ENCODE assay signal across 24 cellular contexts in genomic region chr22:45880091-45880651, GRCh38.
DNase-seq lines count a peak whose midpoint lies in the region; ATAC-seq, FAIRE-seq and TF ChIP-seq lines count a peak whose summit lies in the region.
"Had no signal": no experiment of that assay in that cellular context is flagged by ENCODE, and none has a peak within 500 bp of the region (broad histone marks: within the 10 kb centered on the region; RNA-seq: fewer than 3 reads in every experiment).

No MANE protein-coding gene starts in this region.

- no peaks in the 10 kb centered on the region for H3K9me3 Mint-ChIP-seq in astrocyte (ENCODE audit: unreplicated experiment)
- H3K9me3 Mint-ChIP-seq: activated CD4-positive, alpha-beta T cell treated with anti-CD3 and anti-CD28 coated beads, Interleukin-2, amount 10 ng/mL, durations not matched to agents 24 days and 14 days had no signal

- FAIRE-seq in astrocyte (lab: Jason Lieb, UNC) = no peak
- FAIRE-seq: GM19239, pancreas had no signal

- no peak overlapping the region for H3K4me3 Mint-ChIP-seq in astrocyte (ENCODE audit: unreplicated experiment)
- H3K4me3 Mint-ChIP-seq: activated CD4-positive, alpha-beta T cell treated with anti-CD3 and anti-CD28 coated beads, Interleukin-2, amount 10 ng/mL, durations not matched to agents 24 days and 14 days; stimulated activated memory B cell treated with anti-CD40 and anti-IgM and Interleukin-4, amounts not matched to agents 10 μg/mL and 1 μg/mL and 100 μg/mL, for 72 hours had no signal

- H3K4me1 Mint-ChIP-seq in astrocyte (ENCODE audit: low read depth, unreplicated experiment) = no peaks in the 10 kb centered on the region
- H3K4me1 Mint-ChIP-seq: activated CD4-positive, alpha-beta T cell treated with anti-CD3 and anti-CD28 coated beads, Interleukin-2, amount 10 ng/mL, durations not matched to agents 24 days and 14 days had no signal

- TF ChIP-seq POLR2A in GM18505 (IDR thresholded peaks at IDR 0.05; ENCODE audit: borderline replicate concordance, extremely low read depth, insufficient read depth, insufficient read length) = no peak

- no peak overlapping the region for H3K9ac ChIP-seq in GM23248
- H3K9ac ChIP-seq in astrocyte (ENCODE audit: low read length) = no peak overlapping the region

- no peak overlapping the region for H2AFZ ChIP-seq in GM23248
- H2AFZ ChIP-seq in astrocyte (ENCODE audit: low read depth, low read length) = no peak overlapping the region

- WGBS in GM23248 (ENCODE audit: low coverage in 1 of 2, low lambda C conversion rate in 2 of 2, missing lambda C conversion rate in 2 of 2), 2 experiments = 32 to 35% methylated on average over 18 of the region's 18 CpGs

- peaks cover 54% of the 10 kb centered on the region for H3K27me3 ChIP-seq in GM23248 (replicated peaks; ENCODE audit: insufficient read depth)
- peaks cover 45% of the 10 kb centered on the region for H3K27me3 ChIP-seq in astrocyte (ENCODE audit: insufficient read depth, low read length)
- peaks cover 4% of the 10 kb centered on the region for H3K27me3 ChIP-seq in layer of hippocampus (ENCODE audit: control insufficient read depth, insufficient read depth, low read length)
- H3K27me3 ChIP-seq: pancreas had no signal

- in situ Hi-C loops in GM23248 (cut with MboI) = no loop called here

- ATAC-seq in HG03439 (IDR thresholded peaks at IDR 0.05; ENCODE audit: unreplicated experiment) = no peak
- ATAC-seq in GM19397 (IDR thresholded peaks at IDR 0.05; ENCODE audit: unreplicated experiment) = no peak
- no peak for ATAC-seq in GM18505 (IDR thresholded peaks at IDR 0.05; ENCODE audit: unreplicated experiment)
- ATAC-seq: gastroesophageal sphincter; stimulated activated memory B cell treated with anti-CD40 and anti-IgM and Interleukin-4, amounts not matched to agents 10 μg/mL and 1 μg/mL and 100 μg/mL, for 72 hours had no signal

- H3K9me2 ChIP-seq in GM23248 (ENCODE audit: insufficient read depth) = no peaks in the 10 kb centered on the region

- H3K4me1 ChIP-seq in GM23248 (ENCODE audit: insufficient read depth) (no peaks in the 10 kb centered on the region), astrocyte (ENCODE audit: insufficient read depth, low read length) (peaks cover 8% of the 10 kb centered on the region)
- H3K4me1 ChIP-seq: pancreas had no signal

- no peak overlapping the region for H3K27ac Mint-ChIP-seq in astrocyte (ENCODE audit: unreplicated experiment)
- H3K27ac Mint-ChIP-seq: activated CD4-positive, alpha-beta T cell treated with anti-CD3 and anti-CD28 coated beads, Interleukin-2, amount 10 ng/mL, durations not matched to agents 24 days and 14 days; CD4-positive, CD25-positive, alpha-beta regulatory T cell; stimulated activated memory B cell treated with anti-CD40 and anti-IgM and Interleukin-4, amounts not matched to agents 10 μg/mL and 1 μg/mL and 100 μg/mL, for 72 hours had no signal

- DNase-seq in GM23248 (no peak), astrocyte (ENCODE audit: low read depth) (no peak), posterior vena cava (ENCODE audit: low spot score) (peak; percentile 73), NOMO-1 (lab: John Stamatoyannopoulos, UW; ENCODE audit: unreplicated experiment in 2 of 2) (no peak)
- DNase-seq: activated CD4-positive, alpha-beta T cell treated with anti-CD3 and anti-CD28 coated beads, Interleukin-2, amount 10 ng/mL, durations not matched to agents 24 days and 14 days; CD4-positive, CD25-positive, alpha-beta regulatory T cell; central memory CD4-positive, alpha-beta T cell; DMS153; effector memory CD4-positive, alpha-beta T cell; esophagus squamous epithelium; GDM1; NCI-H2029; NCI-H345; SHP77 treated with DMSO at 0.1 percent for 48 hours had no signal

- H3K4me3 ChIP-seq in GM23248 = peak overlapping the region; percentile 33; the same call in 1 of the 2 replicates
- H3K4me3 ChIP-seq in astrocyte (ENCODE audit: insufficient read depth, low read depth, low read length) = no peak overlapping the region
- H3K4me3 ChIP-seq: lung, pancreas, thoracic aorta had no signal

- H4K20me1 ChIP-seq in GM23248 (ENCODE audit: insufficient read depth) (no peaks in the 10 kb centered on the region), astrocyte (ENCODE audit: insufficient read depth, low read length) (peaks cover 3% of the 10 kb centered on the region)

- intact Hi-C loops in posterior vena cava (cut with DNase I) = no loop called here

- H3K27me3 Mint-ChIP-seq in astrocyte (ENCODE audit: low read depth, unreplicated experiment) = peaks cover 52% of the 10 kb centered on the region

- TF ChIP-seq CTCF in astrocyte (IDR thresholded peaks at IDR 0.05; ENCODE audit: insufficient read depth, low read depth, low read length) = no peak

- no peaks in the 10 kb centered on the region for H3F3A ChIP-seq in GM23248 (ENCODE audit: insufficient read depth)

- H3K27ac ChIP-seq in GM23248 = no peak overlapping the region
- no peak overlapping the region for H3K27ac ChIP-seq in astrocyte (ENCODE audit: low read depth, low read length)
- peak overlapping the region; percentile 35 for H3K27ac ChIP-seq in layer of hippocampus (ENCODE audit: low read depth, low read length)
- H3K27ac ChIP-seq: esophagus squamous epithelium, gastroesophageal sphincter, pancreas, thoracic aorta had no signal

- H3K36me3 ChIP-seq in GM23248 (ENCODE audit: low read depth) (no peaks in the 10 kb centered on the region), astrocyte (ENCODE audit: insufficient read depth, low read length) (no peaks in the 10 kb centered on the region)
- H3K36me3 ChIP-seq: esophagus squamous epithelium, gastroesophageal sphincter, pancreas, thoracic aorta had no signal

- H3K36me3 Mint-ChIP-seq in astrocyte (ENCODE audit: low read depth, unreplicated experiment) = no peaks in the 10 kb centered on the region
- H3K36me3 Mint-ChIP-seq: CD4-positive, CD25-positive, alpha-beta regulatory T cell; stimulated activated memory B cell treated with anti-CD40 and anti-IgM and Interleukin-4, amounts not matched to agents 10 μg/mL and 1 μg/mL and 100 μg/mL, for 72 hours had no signal

- H3K9me3 ChIP-seq in GM23248 (ENCODE audit: low read depth) = no peaks in the 10 kb centered on the region
- H3K9me3 ChIP-seq in astrocyte (ENCODE audit: insufficient read depth, low read depth, low read length) = no peaks in the 10 kb centered on the region
- H3K9me3 ChIP-seq: esophagus squamous epithelium, gastroesophageal sphincter, pancreas, thoracic aorta had no signal

- no peak overlapping the region for H3K4me2 ChIP-seq in GM23248 (ENCODE audit: unreplicated experiment)
- H3K4me2 ChIP-seq in astrocyte (ENCODE audit: low read length) = peak overlapping the region; percentile 63

- H3K79me2 ChIP-seq in GM23248 (ENCODE audit: insufficient read depth) (no peaks in the 10 kb centered on the region), astrocyte (ENCODE audit: insufficient read depth, low read length) (no peaks in the 10 kb centered on the region)
